8 cellular contexts compared by ENCODE assay signal in the genomic region with DNA sequence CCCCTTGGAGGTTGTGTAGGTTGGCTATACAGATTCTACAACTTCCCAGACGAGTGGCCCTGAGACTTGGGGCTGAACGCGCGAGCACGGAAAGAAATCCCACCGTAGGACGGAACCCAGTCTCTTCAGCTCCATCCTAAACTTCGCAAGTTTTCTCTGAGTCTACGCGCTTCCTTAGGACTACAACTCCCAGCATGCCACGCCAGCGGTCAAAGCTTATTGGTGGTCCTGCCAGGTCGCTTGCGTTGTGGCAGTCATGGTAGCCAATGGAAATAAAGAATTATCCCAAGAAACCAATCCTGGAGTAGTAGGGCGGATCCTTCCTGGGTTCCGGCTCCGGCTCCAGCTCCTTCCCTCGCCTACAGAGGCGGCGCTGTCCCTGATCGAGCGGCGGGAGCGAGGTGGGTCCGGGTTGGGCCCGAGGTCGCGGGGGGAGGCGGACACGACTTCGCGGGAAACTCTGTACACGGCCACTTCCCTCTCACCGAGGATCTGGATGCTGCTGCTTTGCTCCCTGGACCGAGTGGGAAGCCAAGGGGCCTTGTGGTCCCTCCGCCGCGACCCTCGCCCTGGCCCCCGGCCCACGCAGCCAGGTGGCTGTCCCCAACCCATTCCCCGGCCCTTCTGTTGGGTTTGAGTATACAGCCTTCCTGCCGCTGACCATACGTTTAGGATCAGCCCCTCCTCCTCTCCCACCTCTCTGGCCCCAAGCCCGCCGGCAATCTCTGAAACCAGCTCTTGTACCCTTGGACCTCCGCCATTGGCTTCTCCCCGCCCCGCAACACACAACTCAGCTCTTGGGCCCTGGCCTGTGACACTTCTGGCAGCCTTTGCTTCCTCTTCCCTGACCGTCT.
DNase-seq lines count a peak whose midpoint lies in the region; ATAC-seq and TF ChIP-seq lines count a peak whose summit lies in the region.

A gene with protein sequence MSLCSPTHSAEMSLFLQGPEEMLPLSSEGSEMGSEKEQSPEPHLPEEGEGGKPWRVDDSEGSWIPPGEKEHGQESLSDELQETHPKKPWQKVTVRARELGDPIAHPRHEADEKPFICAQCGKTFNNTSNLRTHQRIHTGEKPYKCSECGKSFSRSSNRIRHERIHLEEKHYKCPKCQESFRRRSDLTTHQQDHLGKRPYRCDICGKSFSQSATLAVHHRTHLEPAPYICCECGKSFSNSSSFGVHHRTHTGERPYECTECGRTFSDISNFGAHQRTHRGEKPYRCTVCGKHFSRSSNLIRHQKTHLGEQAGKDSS (plus strand): TSS at position 357 of the 854 bp plus-strand sequence. CDS start 3,046 bp downstream, outside the sequence.

- no peaks in the 10 kb centered on the region for H4K20me1 ChIP-seq in OCI-LY1 (ENCODE audit: insufficient read depth, low read length)

- H3K9me2 ChIP-seq in OCI-LY1 (ENCODE audit: low read depth, low read length) = no peaks in the 10 kb centered on the region

- peak; percentile 36; the same call in 1 of the 2 replicates for TF ChIP-seq CTCF in OCI-LY1 (IDR thresholded peaks at IDR 0.05; ENCODE audit: low read length)

- H2AFZ ChIP-seq in OCI-LY1 (ENCODE audit: low read length) = peak within 1 kb of the TSS; percentile 85

- peak; percentile 80 for ATAC-seq in GM21423 (IDR thresholded peaks at IDR 0.05; ENCODE audit: unreplicated experiment)

- H3K27me3 ChIP-seq in HUES6 (ENCODE audit: control insufficient read depth, insufficient read depth, low read length) (no peaks in the 10 kb centered on the region), OCI-LY1 (ENCODE audit: insufficient read depth, low read length) (no peaks in the 10 kb centered on the region)

- peak within 1 kb of the TSS; percentile 73 for H3K4me3 ChIP-seq in HUES6 (ENCODE audit: low read depth, low read length)
- H3K4me3 ChIP-seq in OCI-LY1 (ENCODE audit: low read depth, low read length, poor library complexity, severe bottlenecking) = peak within 1 kb of the TSS; percentile 85

- no peaks in the 10 kb centered on the region for H3K9me3 ChIP-seq in HUES6 (ENCODE audit: control insufficient read depth, insufficient read depth, low read depth, low read length)
- H3K9me3 ChIP-seq in OCI-LY1 (ENCODE audit: low read length) = 0 out of 2 replicates have a peak, but pooled peaks cover 3% of the 10 kb centered on the region

- H3K9ac ChIP-seq in HUES6 (ENCODE audit: low read length) (peak within 1 kb of the TSS; percentile 81), OCI-LY1 (ENCODE audit: low read length) (peak within 1 kb of the TSS; percentile 88)

- H3K4me1 ChIP-seq in HUES6 (ENCODE audit: control insufficient read depth, insufficient read depth, low read length) (peaks cover 21% of the 10 kb centered on the region), OCI-LY1 (ENCODE audit: insufficient read depth, low read length, severe bottlenecking) (peaks cover 23% of the 10 kb centered on the region)

- no peaks in the 10 kb centered on the region for H3F3A ChIP-seq in OCI-LY1 (ENCODE audit: insufficient read depth, low read length)

- no peaks in the 10 kb centered on the region for H3K79me2 ChIP-seq in OCI-LY1 (ENCODE audit: insufficient read depth, low read length)

- H3K4me2 ChIP-seq in OCI-LY1 (ENCODE audit: low read length) = peak within 1 kb of the TSS; percentile 87

- peak; percentile 99 for DNase-seq in DMS 273 (lab: John Stamatoyannopoulos, UW; ENCODE audit: unreplicated experiment)
- DNase-seq in activated CD8-positive, alpha-beta memory T cell treated with anti-CD3 and anti-CD28 coated beads, Interleukin-2, amount 50 U/mL, for 48 hours = peak; percentile 85
- DNase-seq in epidermal melanocyte (ENCODE audit: insufficient read length, low spot score) = peak; percentile 99
- DNase-seq in middle frontal gyrus (ENCODE audit: extremely low spot score, low spot score) = peak; percentile 95
- peak; percentile 74 to 78 for DNase-seq in stimulated activated CD8-positive, alpha-beta memory T cell treated with anti-CD3 and anti-CD28 coated beads, Interleukin-2, amount 100 ng/mL, for 48 hours (ENCODE audit: low read depth in 2 of 2)

- H3K27ac ChIP-seq in HUES6 (ENCODE audit: low read depth, low read length) = peak within 1 kb of the TSS; percentile 32; the same call in 1 of the 2 replicates
- peak within 1 kb of the TSS; percentile 39 for H3K27ac ChIP-seq in OCI-LY1 (ENCODE audit: low read depth, low read length, poor library complexity, severe bottlenecking)

- H3K36me3 ChIP-seq in HUES6 (ENCODE audit: control insufficient read depth, insufficient read depth, low read length) (peaks cover 34% of the 10 kb centered on the region), OCI-LY1 (ENCODE audit: insufficient read depth, low read length) (peaks cover 34% of the 10 kb centered on the region)

Comparison
In these comparisons a context has a peak if more than half of its experiments do, and no peak if none do; other contexts are left out.
1. Peak in every context shown above with its lines: DNase-seq, ATAC-seq, H3K4me3 ChIP-seq and H3K27ac ChIP-seq.